In the genomic region with DNA sequence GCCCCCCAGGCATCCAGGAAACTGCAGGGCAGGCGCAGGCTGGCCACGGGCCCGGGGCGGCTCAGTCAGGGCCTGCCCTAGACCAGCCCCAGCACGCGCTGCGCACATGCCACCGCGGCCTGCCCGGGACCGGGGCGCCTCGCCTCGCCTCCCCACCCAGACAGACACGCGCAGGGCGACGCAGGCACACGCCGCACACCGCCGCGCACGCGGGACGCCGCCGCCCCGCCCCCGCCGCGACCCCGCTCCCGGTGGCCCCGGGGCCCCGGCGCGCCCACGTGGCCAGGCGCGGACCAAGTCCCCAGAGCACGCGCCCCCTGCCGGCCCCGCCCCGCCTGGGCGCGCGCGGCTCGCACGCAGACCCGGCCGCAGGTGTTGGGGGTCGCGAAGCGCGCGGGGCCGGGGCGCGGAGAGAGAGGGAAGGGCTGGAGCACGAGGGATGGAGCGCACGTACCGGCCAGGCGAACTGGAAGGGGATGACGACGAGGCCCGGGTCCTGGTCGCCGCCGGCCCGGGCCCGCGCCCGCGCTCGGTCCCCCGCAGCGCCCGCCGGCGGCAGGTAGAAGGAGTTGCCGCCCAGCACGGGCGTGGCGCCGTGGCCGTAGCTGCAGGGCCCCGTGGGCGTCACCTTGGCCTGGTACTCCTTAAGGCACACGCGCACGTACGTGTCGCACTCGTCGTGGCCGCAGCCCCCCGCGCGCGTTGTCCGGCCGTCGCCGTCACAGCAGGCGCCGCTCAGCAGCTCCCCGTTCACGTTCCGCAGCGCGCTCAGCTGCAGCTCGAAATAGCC, we compare ENCODE assay signal across 8 cellular contexts. TPM values are rescaled to one million over a fixed set of nuclear protein-coding genes. Genes with fewer than 3 reads are reported as not detected.
DNase-seq lines count a peak whose midpoint lies in the region; ATAC-seq, FAIRE-seq and TF ChIP-seq lines count a peak whose summit lies in the region.

No MANE protein-coding gene starts in this region.

- ATAC-seq in naive thymus-derived CD8-positive, alpha-beta T cell, result peak in 1 of 2 donors; percentile 25
- ATAC-seq in HG03175 (IDR thresholded peaks at IDR 0.05; ENCODE audit: unreplicated experiment), result no peak
- no peak for ATAC-seq in HG03571 (IDR thresholded peaks at IDR 0.05; ENCODE audit: unreplicated experiment)

- DNase-seq in D721Med (ENCODE audit: insufficient read length, low spot score) (no peak), coronary artery (ENCODE audit: low spot score) (no peak), H54 (ENCODE audit: insufficient read length, low spot score) (no peak), islet precursor cell (no peak)
- DNase-seq in naive thymus-derived CD8-positive, alpha-beta T cell, result no peak

- peaks cover 8 to 25% (median 17%) of the 10 kb centered on the region in 4 donors for H3K4me1 Mint-ChIP-seq in naive thymus-derived CD8-positive, alpha-beta T cell

- peaks cover 2 to 25% (median 17%) of the 10 kb centered on the region in 5 donors for H3K27me3 Mint-ChIP-seq in naive thymus-derived CD8-positive, alpha-beta T cell

- H3K27ac ChIP-seq in coronary artery, result peak overlapping the region in 1 of 2 donors; percentile 77

- H3K4me3 ChIP-seq in coronary artery, result peak overlapping the region; percentile 77

- peak overlapping the region in 9 of 10 donors; percentile 22 to 74 (median 50) for H3K4me3 Mint-ChIP-seq in naive thymus-derived CD8-positive, alpha-beta T cell

- no peak overlapping the region for H3K27ac Mint-ChIP-seq in naive thymus-derived CD8-positive, alpha-beta T cell

- POLR2A ChIA-PET in naive thymus-derived CD8-positive, alpha-beta T cell (lab: Charles Lee), result no interaction called here

- no peaks in the 10 kb centered on the region for H3K9me3 Mint-ChIP-seq in naive thymus-derived CD8-positive, alpha-beta T cell

- TF ChIP-seq CTCF in D721Med (IDR thresholded peaks at IDR 0.05; ENCODE audit: insufficient read depth, missing control alignments) (peak; percentile 24), LNCAP (IDR thresholded peaks at IDR 0.05) (peak; percentile 71), coronary artery (IDR thresholded peaks at IDR 0.05) (no peak)

- peaks cover 0 to 3% (median 0%) of the 10 kb centered on the region in 3 donors for H3K36me3 Mint-ChIP-seq in naive thymus-derived CD8-positive, alpha-beta T cell

- no peak for FAIRE-seq in D721Med (lab: Jason Lieb, UNC)
- FAIRE-seq in H54 (lab: Jason Lieb, UNC), result no peak

- no peak for TF ChIP-seq POLR2A in H54 (IDR thresholded peaks at IDR 0.05; ENCODE audit: low read depth, low read length)

RNA-seq across cellular contexts. Expression of gene JAG2, which starts 1.1 kb away (rescaled TPM):
- under 1 TPM; 0.16 to 0.47 TPM for total RNA-seq in naive thymus-derived CD8-positive, alpha-beta T cell
- under 1 TPM; 0.10 to 0.21 (median 0.17) TPM for polyA plus RNA-seq in naive thymus-derived CD8-positive, alpha-beta T cell

RNA-seq across cellular contexts. Expression of gene NUDT14, which starts 13.6 kb away (rescaled TPM):
- total RNA-seq in naive thymus-derived CD8-positive, alpha-beta T cell, result 10 to 100 TPM; 10.3 to 10.8 TPM
- 10 to 100 TPM in 2 of 3 donors, 1 to 10 TPM in 1; 9.5 to 18.8 (median 17.1) TPM for polyA plus RNA-seq in naive thymus-derived CD8-positive, alpha-beta T cell
